In the genomic region with DNA sequence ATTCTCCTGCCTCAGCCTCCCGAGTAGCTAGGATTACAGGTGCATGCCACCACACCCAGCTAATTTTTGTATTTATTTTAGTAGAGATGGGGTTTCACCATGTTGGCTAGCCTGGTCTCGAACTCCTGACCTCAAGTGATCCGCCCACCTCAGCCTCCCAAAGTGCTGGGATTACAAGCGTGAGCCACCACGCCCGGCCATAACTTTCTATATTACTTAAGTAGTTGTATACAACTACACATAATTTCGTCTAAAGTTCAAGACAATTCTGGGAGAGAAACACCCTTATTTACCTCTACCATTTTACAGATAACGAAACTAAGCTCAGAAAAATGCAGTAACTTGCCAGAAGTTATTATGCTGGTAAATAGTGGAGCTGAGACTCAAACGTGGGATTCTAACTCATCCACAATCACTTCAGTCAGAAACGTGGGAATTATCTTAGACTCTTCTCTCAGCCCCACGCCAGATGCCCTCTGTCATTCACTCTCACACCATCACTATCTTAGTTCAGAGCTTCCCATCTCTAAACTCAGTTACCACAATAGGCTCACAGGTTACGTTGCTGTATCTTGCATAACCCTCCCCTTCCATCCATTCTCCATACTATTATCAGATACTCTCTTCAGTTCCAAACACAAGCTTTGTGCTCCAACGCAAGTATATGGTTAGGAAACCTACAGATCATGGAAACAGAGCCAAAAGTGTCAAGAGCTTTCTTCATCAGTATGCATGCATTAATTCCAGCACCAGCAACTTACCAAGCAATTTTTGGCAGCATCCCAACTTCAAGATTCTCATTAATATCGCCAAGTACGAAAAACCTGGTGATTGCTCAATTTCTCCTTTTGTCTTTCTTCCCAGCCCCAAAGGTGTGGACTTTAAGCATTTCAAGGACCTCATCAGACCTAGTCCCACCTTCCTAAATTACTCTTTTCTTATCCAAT, we compare ENCODE assay signal across 22 cellular contexts.
DNase-seq lines count a peak whose midpoint lies in the region; ATAC-seq, FAIRE-seq and TF ChIP-seq lines count a peak whose summit lies in the region.
"Had no signal": no experiment of that assay in that cellular context is flagged by ENCODE, and none has a peak within 500 bp of the region (broad histone marks: within the 10 kb centered on the region; RNA-seq: fewer than 3 reads in every experiment).

No MANE protein-coding gene starts in this region.

- CTCF ChIA-PET in MCF 10A (lab: Yijun Ruan, JAX) = interaction anchor here (0.7 to 1.6 kb wide), 3 partner anchors 28 to 187 kb away, joined by 3 to 5 read pairs (median 3); no protein-coding TSS in a partner anchor
- CTCF ChIA-PET in K562 (lab: Yijun Ruan, JAX; ENCODE audit: low intra/inter-chr PET ratio) = no interaction called here
- CTCF ChIA-PET in activated CD8-positive, alpha-beta T cell treated with anti-CD3 and anti-CD28 coated beads for 36 hours (lab: Charles Lee) = interaction anchor here (0.7 to 1.9 kb wide), 6 partner anchors 9 to 257 kb away, joined by 3 to 11 read pairs (median 4); no protein-coding TSS in a partner anchor

- in situ Hi-C loops in K562 (cut with MboI) (no loop called here), transverse colon (cut with MboI; ENCODE audit: low pct_ligation_motif_present in 1 of 4, low pct_unique_long_range_greater_than_20kb in 1 of 4, low sequenced_read_pairs in 3 of 4) (no loop called here)

- no peaks in the 10 kb centered on the region for H4K20me1 ChIP-seq in K562 (replicated peaks; ENCODE audit: control insufficient read depth, insufficient read depth, low read length)
- no peaks in the 10 kb centered on the region for H4K20me1 ChIP-seq in keratinocyte (ENCODE audit: control insufficient read depth, extremely low read depth, insufficient read depth, low read length)

- no peak overlapping the region for H3K4me2 ChIP-seq in K562 (ENCODE audit: insufficient read depth, low read length)
- H3K4me2 ChIP-seq in keratinocyte (ENCODE audit: control insufficient read depth, extremely low read depth, insufficient read depth, low read depth, low read length) = no peak overlapping the region
- H3K4me2 ChIP-seq: A549 had no signal

- no peaks in the 10 kb centered on the region for H3K4me1 ChIP-seq in breast epithelium
- H3K4me1 ChIP-seq in K562 (replicated peaks in 1 of 2; ENCODE audit: control insufficient read depth in 2 of 2, insufficient read depth in 2 of 2, low read length in 2 of 2) = peaks cover 5 to 6% of the 10 kb centered on the region in 2 experiments; a peak in 3 of 5 replicates
- peaks cover 3% of the 10 kb centered on the region for H3K4me1 ChIP-seq in keratinocyte (ENCODE audit: control insufficient read depth, extremely low read depth, insufficient read depth, low read length)
- peaks cover 0 to 5% (median 0%) of the 10 kb centered on the region in 4 donors for H3K4me1 ChIP-seq in transverse colon
- H3K4me1 ChIP-seq: A549 had no signal

- H3K4me1 Mint-ChIP-seq in MCF 10A (ENCODE audit: insufficient read depth, unreplicated experiment) = peaks cover 20% of the 10 kb centered on the region
- H3K4me1 Mint-ChIP-seq in activated CD8-positive, alpha-beta T cell treated with anti-CD3 and anti-CD28 coated beads for 36 hours (ENCODE audit: low read depth) = peaks cover 18% of the 10 kb centered on the region

- H3K27me3 ChIP-seq in breast epithelium (no peaks in the 10 kb centered on the region), K562 (ENCODE audit: control insufficient read depth in 2 of 2, insufficient read depth in 2 of 2, low read length in 2 of 2) (no peaks in the 10 kb centered on the region), keratinocyte (ENCODE audit: control insufficient read depth, extremely low read depth, insufficient read depth, low read length) (no peaks in the 10 kb centered on the region), transverse colon (no peaks in the 10 kb centered on the region)
- H3K27me3 ChIP-seq: BLaER1 had no signal

- peaks cover 5% of the 10 kb centered on the region for H3K36me3 Mint-ChIP-seq in MCF 10A (ENCODE audit: insufficient read depth, unreplicated experiment)
- H3K36me3 Mint-ChIP-seq in activated CD8-positive, alpha-beta T cell treated with anti-CD3 and anti-CD28 coated beads for 36 hours (ENCODE audit: low read depth) = no peaks in the 10 kb centered on the region

- DNase-seq in MCF 10A (ENCODE audit: unreplicated experiment) = peak; percentile 66
- no peak for DNase-seq in breast epithelium (ENCODE audit: low spot score in 2 of 2)
- DNase-seq in K562 (ENCODE audit: extremely low read depth in 1 of 4, low spot score in 3 of 4) = no peak
- no peak for DNase-seq in keratinocyte (ENCODE audit: low read depth, low spot score)
- peak; percentile 58 for DNase-seq in transverse colon
- no peak for DNase-seq in omental fat pad (ENCODE audit: low spot score)
- no peak for DNase-seq in hypothalamus (lab: John Stamatoyannopoulos, UW)
- DNase-seq in activated CD8-positive, alpha-beta T cell treated with anti-CD3 and anti-CD28 coated beads for 36 hours = no peak
- DNase-seq: CD4-positive, alpha-beta memory T cell; DND-41; GOT3; NCI-H1105 treated with DMSO at 0.1 percent for 48 hours; NCI-H1694; NCI-H2081 treated with DMSO at 0.1 percent for 48 hours; NCI-H82; RPMI8226; SHP77 treated with DMSO at 0.1 percent for 48 hours had no signal

- dilution Hi-C loops in keratinocyte (cut with MboI; ENCODE audit: extremely low pct_ligation_motif_present, low sequenced_read_pairs) = loop anchor here (25.0 kb wide), 1 partner anchor 111 kb away; no protein-coding TSS in a partner anchor

- H2AFZ ChIP-seq in K562 (ENCODE audit: low read depth, low read length) (no peak overlapping the region), keratinocyte (ENCODE audit: control insufficient read depth, low read length) (no peak overlapping the region)

- WGBS in K562 (ENCODE audit: insufficient coverage, low coverage, missing lambda C conversion rate) = 68% methylated on average over 15 of the region's 15 CpGs
- 63 to 66% methylated on average over 12 to 15 of the region's 15 CpGs for WGBS in transverse colon (ENCODE audit: low coverage in 1 of 2), 2 donors

- POLR2A ChIA-PET in MCF 10A (lab: Yijun Ruan, JAX) (interaction anchor here (0.8 to 1.5 kb wide), 9 partner anchors 8 to 223 kb away, joined by 3 to 9 read pairs (median 4); a partner anchor contains a TSS), K562 (lab: Yijun Ruan, JAX) (interaction anchor here (0.6 to 2.1 kb wide), 7 partner anchors 9 to 266 kb away, joined by 3 to 7 read pairs (median 3); no protein-coding TSS in a partner anchor)
- POLR2A ChIA-PET in activated CD8-positive, alpha-beta T cell treated with anti-CD3 and anti-CD28 coated beads for 36 hours (lab: Charles Lee) = no interaction called here

- no peak overlapping the region for H3K4me3 Mint-ChIP-seq in MCF 10A (ENCODE audit: unreplicated experiment)
- H3K4me3 Mint-ChIP-seq in activated CD8-positive, alpha-beta T cell treated with anti-CD3 and anti-CD28 coated beads for 36 hours = no peak overlapping the region
- H3K4me3 Mint-ChIP-seq: CD4-positive, alpha-beta memory T cell had no signal

- ATAC-seq in K562 (no peak), omental fat pad (ENCODE audit: low FRiP score) (no peak)
- ATAC-seq in activated CD8-positive, alpha-beta T cell treated with anti-CD3 and anti-CD28 coated beads for 36 hours = no peak
- ATAC-seq: A549, HCT116, SK-N-SH treated with all-trans-retinoic acid at 6 μM for 48 hours had no signal

- no TSS peak for BruUV-seq in MCF 10A (replicated peaks; lab: Mats Ljungman, UMichigan)
- no TSS peak for BruUV-seq in K562 (replicated peaks; lab: Mats Ljungman, UMichigan)

- H3K79me2 ChIP-seq in K562 (ENCODE audit: control insufficient read depth, insufficient read depth, low read length) (peaks cover 24% of the 10 kb centered on the region), keratinocyte (ENCODE audit: control insufficient read depth, insufficient read depth, low read length) (no peaks in the 10 kb centered on the region)

- H3K27me3 Mint-ChIP-seq in MCF 10A (ENCODE audit: insufficient read depth, unreplicated experiment) = no peaks in the 10 kb centered on the region
- no peaks in the 10 kb centered on the region for H3K27me3 Mint-ChIP-seq in activated CD8-positive, alpha-beta T cell treated with anti-CD3 and anti-CD28 coated beads for 36 hours
- H3K27me3 Mint-ChIP-seq: CD4-positive, alpha-beta memory T cell had no signal

- H3K9me1 ChIP-seq in K562 (ENCODE audit: control insufficient read depth, insufficient read depth, low read length) = peaks cover 3% of the 10 kb centered on the region
- H3K9me1 ChIP-seq in keratinocyte (ENCODE audit: control insufficient read depth, extremely low read depth, insufficient read depth, low read length) = no peaks in the 10 kb centered on the region

- no peak for FAIRE-seq in K562 (lab: Jason Lieb, UNC)
- FAIRE-seq in keratinocyte (lab: Jason Lieb, UNC) = peak; percentile 53
- FAIRE-seq: A549, G401.6 had no signal

- no peak overlapping the region for H3K9ac ChIP-seq in K562 (ENCODE audit: insufficient read depth in 1 of 2, low read depth in 2 of 2, low read length in 2 of 2)
- no peak overlapping the region for H3K9ac ChIP-seq in keratinocyte (ENCODE audit: control insufficient read depth, extremely low read depth, insufficient read depth, low read length)
- H3K9ac ChIP-seq: BLaER1 had no signal

- H3K36me3 ChIP-seq in breast epithelium = no peaks in the 10 kb centered on the region
- no peaks in the 10 kb centered on the region for H3K36me3 ChIP-seq in K562 (ENCODE audit: control insufficient read depth, insufficient read depth, low read length)
- H3K36me3 ChIP-seq in keratinocyte (ENCODE audit: control insufficient read depth in 2 of 2, extremely low read depth in 1 of 2, insufficient read depth in 2 of 2, low read length in 2 of 2) = no peaks in the 10 kb centered on the region
- H3K36me3 ChIP-seq in transverse colon = no peaks in the 10 kb centered on the region

- no peak overlapping the region for H3K27ac Mint-ChIP-seq in MCF 10A (ENCODE audit: low read depth, unreplicated experiment)
- H3K27ac Mint-ChIP-seq in activated CD8-positive, alpha-beta T cell treated with anti-CD3 and anti-CD28 coated beads for 36 hours = no peak overlapping the region
- H3K27ac Mint-ChIP-seq: CD4-positive, alpha-beta memory T cell had no signal

- TF ChIP-seq EP300 in K562 (IDR thresholded peaks at IDR 0.05; ENCODE audit: low read length) (no peak), transverse colon (IDR thresholded peaks at IDR 0.05; ENCODE audit: low read depth) (no peak)

- H3K27ac ChIP-seq in breast epithelium = no peak overlapping the region
- H3K27ac ChIP-seq in K562 (ENCODE audit: extremely low read depth, low read depth, low read length) = no peak overlapping the region
- H3K27ac ChIP-seq in keratinocyte (ENCODE audit: control insufficient read depth, insufficient read depth, low read length) = no peak overlapping the region
- peak overlapping the region; percentile 1 to 45 (median 24) for H3K27ac ChIP-seq in transverse colon
- H3K27ac ChIP-seq: A549, BLaER1 had no signal

- TF ChIP-seq CTCF in MCF 10A (IDR thresholded peaks at IDR 0.05; ENCODE audit: unreplicated experiment) (no peak), breast epithelium (IDR thresholded peaks at IDR 0.05) (no peak), K562 (IDR thresholded peaks at IDR 0.05 in 2 of 3, conservative IDR thresholded peaks at IDR 0.05 in 1 of 3; ENCODE audit: insufficient read depth in 2 of 3, low read depth in 1 of 3, low read length in 3 of 3) (no peak), keratinocyte (optimal IDR thresholded peaks at IDR 0.05 in 1 of 3, IDR thresholded peaks at IDR 0.05 in 1 of 3, conservative IDR thresholded peaks at IDR 0.05 in 1 of 3; ENCODE audit: extremely low read depth in 1 of 3, insufficient read depth in 2 of 3, low read length in 3 of 3) (no peak), transverse colon (IDR thresholded peaks at IDR 0.05) (no peak), omental fat pad (IDR thresholded peaks at IDR 0.05) (no peak)
- TF ChIP-seq CTCF in activated CD8-positive, alpha-beta T cell treated with anti-CD3 and anti-CD28 coated beads for 36 hours (IDR thresholded peaks at IDR 0.05) = no peak

- no peak for TF ChIP-seq POLR2A in breast epithelium (IDR thresholded peaks at IDR 0.05)
- TF ChIP-seq POLR2A in K562 (conservative IDR thresholded peaks at IDR 0.05) = no peak
- no peak for TF ChIP-seq POLR2A in transverse colon (IDR thresholded peaks at IDR 0.05)

- intact Hi-C loops in MCF 10A (cut with micrococcal nuclease) = no loop called here
- intact Hi-C loops in breast epithelium (cut with DNase I; ENCODE audit: low total_unique reads) = no loop called here
- intact Hi-C loops in K562 (cut with micrococcal nuclease) = no loop called here
- intact Hi-C loops in transverse colon (cut with DNase I; ENCODE audit: low total_unique reads) = no loop called here
- intact Hi-C loops in activated CD8-positive, alpha-beta T cell treated with anti-CD3 and anti-CD28 coated beads for 36 hours (cut with micrococcal nuclease) = no loop called here

- H3K9me3 ChIP-seq in breast epithelium (no peaks in the 10 kb centered on the region), K562 (replicated peaks; ENCODE audit: control insufficient read depth, insufficient read depth, low read depth, low read length) (no peaks in the 10 kb centered on the region), keratinocyte (ENCODE audit: control insufficient read depth, low read depth, low read length) (no peaks in the 10 kb centered on the region), transverse colon (no peaks in the 10 kb centered on the region)
- H3K9me3 ChIP-seq: A549 had no signal

- no peak for TF ChIP-seq RAD21 in K562 (CRISPR knock-in tag; conservative IDR thresholded peaks at IDR 0.05 in 1 of 2, IDR thresholded peaks at IDR 0.05 in 1 of 2)

- no peaks in the 10 kb centered on the region for H3K9me3 Mint-ChIP-seq in MCF 10A (ENCODE audit: unreplicated experiment)
- no peaks in the 10 kb centered on the region for H3K9me3 Mint-ChIP-seq in activated CD8-positive, alpha-beta T cell treated with anti-CD3 and anti-CD28 coated beads for 36 hours

- H3K4me3 ChIP-seq in breast epithelium (no peak overlapping the region), K562 (no peak overlapping the region), keratinocyte (ENCODE audit: control insufficient read depth in 2 of 3, extremely low read depth in 1 of 3, insufficient read depth in 2 of 3, low read depth in 1 of 3, low read length in 3 of 3) (no peak overlapping the region), transverse colon (no peak overlapping the region)
- H3K4me3 ChIP-seq: A549, BLaER1 had no signal

Comparison
In these comparisons a context has a peak if more than half of its experiments do, and no peak if none do; other contexts are left out.
1. DNase-seq: peak in MCF 10A (single experiment) and transverse colon (single experiment); none in breast epithelium (0 of 2), K562 (0 of 4), keratinocyte (single experiment), omental fat pad (single experiment), hypothalamus (0 of 51) and activated CD8-positive, alpha-beta T cell treated with anti-CD3 and anti-CD28 coated beads for 36 hours (single experiment).
2. H3K27ac ChIP-seq: peak in transverse colon (4 of 4); none in breast epithelium (0 of 2), K562 (single experiment) and keratinocyte (single experiment).